25 cellular contexts compared by ENCODE assay signal in the genomic region with DNA sequence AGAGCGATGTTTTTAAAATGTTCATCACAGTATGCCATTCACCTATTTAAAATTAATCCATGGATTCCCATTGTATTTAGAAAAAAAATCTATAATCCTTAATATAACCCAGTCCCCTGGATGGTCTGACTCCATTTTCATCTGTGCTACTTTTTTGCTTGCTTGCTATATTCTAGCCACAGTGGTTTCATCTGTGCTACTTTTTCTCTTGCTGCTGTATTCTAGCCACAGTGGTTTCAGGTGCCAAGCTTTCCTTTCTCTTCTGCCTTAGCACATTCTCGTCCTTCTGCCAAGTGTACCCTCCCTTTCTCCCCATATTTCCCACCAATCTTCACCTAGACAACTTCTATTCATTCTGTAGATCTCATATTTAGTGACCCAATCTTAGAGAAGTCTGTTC.
"Had no signal": no experiment of that assay in that cellular context is flagged by ENCODE, and none has a peak within 500 bp of the region (broad histone marks: within the 10 kb centered on the region; RNA-seq: fewer than 3 reads in every experiment).

No MANE protein-coding gene starts in this region.

- H3K36me3 Mint-ChIP-seq: memory B cell, natural killer cell had no signal

- DNase-seq: cortex of kidney; effector memory CD8-positive, alpha-beta T cell; erythroblast; esophagus squamous epithelium; gastrocnemius medialis; heart left ventricle; kidney; natural killer cell; right lobe of liver; small intestine; stimulated activated CD4-positive, alpha-beta T cell treated with anti-CD3 and anti-CD28 coated beads, Interleukin-15, amount 100 ng/mL, for 24 hours; stimulated activated CD4-positive, alpha-beta T cell treated with anti-CD3 and anti-CD28 coated beads, Interleukin-2, amount 100 ng/mL, for 48 hours; stimulated activated naive CD4-positive, alpha-beta T cell; stimulated activated naive CD8-positive, alpha-beta T cell treated with anti-CD3 and anti-CD28 coated beads, Interleukin-15, amount 100 ng/mL, for 72 hours; transverse colon; upper lobe of right lung; uterus had no signal

- H2AFZ ChIP-seq: hepatocyte, parathyroid adenoma had no signal

- H3K4me2 ChIP-seq: hepatocyte had no signal

- H3K4me1 Mint-ChIP-seq: memory B cell; natural killer cell; stimulated activated naive CD8-positive, alpha-beta T cell treated with anti-CD3 and anti-CD28 coated beads, Interleukin-15, amount 100 ng/mL, for 72 hours had no signal

- H3K36me3 ChIP-seq: esophagus squamous epithelium, gastrocnemius medialis, heart left ventricle, neutrophil, right lobe of liver, suprapubic skin, transverse colon, upper lobe of right lung, uterus had no signal

- H3K4me3 ChIP-seq: esophagus squamous epithelium, gastrocnemius medialis, heart left ventricle, hepatocyte, lung, right lobe of liver, suprapubic skin, transverse colon, upper lobe of right lung, uterus had no signal

- H3K27ac ChIP-seq: esophagus squamous epithelium, gastrocnemius medialis, heart left ventricle, hepatocyte, neutrophil, parathyroid adenoma, right lobe of liver, suprapubic skin, transverse colon, upper lobe of right lung, uterus had no signal

- H3K27me3 Mint-ChIP-seq: effector memory CD8-positive, alpha-beta T cell; progenitor cell of endocrine pancreas; stimulated activated naive CD8-positive, alpha-beta T cell treated with anti-CD3 and anti-CD28 coated beads, Interleukin-15, amount 100 ng/mL, for 72 hours had no signal

- H3K9me3 ChIP-seq: esophagus squamous epithelium, gastrocnemius medialis, neutrophil, right lobe of liver, suprapubic skin, transverse colon, upper lobe of right lung, uterus had no signal

- H3K27me3 ChIP-seq: esophagus squamous epithelium, gastrocnemius medialis, heart left ventricle, hepatocyte, neutrophil, right lobe of liver, suprapubic skin, transverse colon, upper lobe of right lung, uterus had no signal

- H3K4me1 ChIP-seq: esophagus squamous epithelium, heart left ventricle, parathyroid adenoma, upper lobe of right lung, uterus had no signal

- ATAC-seq: effector memory CD8-positive, alpha-beta T cell; gastrocnemius medialis; heart left ventricle; left lobe of liver; natural killer cell; right lobe of liver; stimulated activated naive CD8-positive, alpha-beta T cell treated with anti-CD3 and anti-CD28 coated beads, Interleukin-15, amount 100 ng/mL, for 72 hours; upper lobe of right lung had no signal

- H3K27ac Mint-ChIP-seq: effector memory CD8-positive, alpha-beta T cell; memory B cell; natural killer cell; progenitor cell of endocrine pancreas; stimulated activated naive CD8-positive, alpha-beta T cell treated with anti-CD3 and anti-CD28 coated beads, Interleukin-15, amount 100 ng/mL, for 72 hours had no signal

- H3K9me3 Mint-ChIP-seq: effector memory CD8-positive, alpha-beta T cell; memory B cell; natural killer cell; stimulated activated naive CD8-positive, alpha-beta T cell treated with anti-CD3 and anti-CD28 coated beads, Interleukin-15, amount 100 ng/mL, for 72 hours had no signal

- H3K9ac ChIP-seq: parathyroid adenoma had no signal

- H3K4me3 Mint-ChIP-seq: effector memory CD8-positive, alpha-beta T cell; memory B cell; natural killer cell; stimulated activated naive CD8-positive, alpha-beta T cell treated with anti-CD3 and anti-CD28 coated beads, Interleukin-15, amount 100 ng/mL, for 72 hours had no signal

- H3K79me2 ChIP-seq: hepatocyte, parathyroid adenoma had no signal
